ENCODE assay signal across 1 cellular context in the genomic region with DNA sequence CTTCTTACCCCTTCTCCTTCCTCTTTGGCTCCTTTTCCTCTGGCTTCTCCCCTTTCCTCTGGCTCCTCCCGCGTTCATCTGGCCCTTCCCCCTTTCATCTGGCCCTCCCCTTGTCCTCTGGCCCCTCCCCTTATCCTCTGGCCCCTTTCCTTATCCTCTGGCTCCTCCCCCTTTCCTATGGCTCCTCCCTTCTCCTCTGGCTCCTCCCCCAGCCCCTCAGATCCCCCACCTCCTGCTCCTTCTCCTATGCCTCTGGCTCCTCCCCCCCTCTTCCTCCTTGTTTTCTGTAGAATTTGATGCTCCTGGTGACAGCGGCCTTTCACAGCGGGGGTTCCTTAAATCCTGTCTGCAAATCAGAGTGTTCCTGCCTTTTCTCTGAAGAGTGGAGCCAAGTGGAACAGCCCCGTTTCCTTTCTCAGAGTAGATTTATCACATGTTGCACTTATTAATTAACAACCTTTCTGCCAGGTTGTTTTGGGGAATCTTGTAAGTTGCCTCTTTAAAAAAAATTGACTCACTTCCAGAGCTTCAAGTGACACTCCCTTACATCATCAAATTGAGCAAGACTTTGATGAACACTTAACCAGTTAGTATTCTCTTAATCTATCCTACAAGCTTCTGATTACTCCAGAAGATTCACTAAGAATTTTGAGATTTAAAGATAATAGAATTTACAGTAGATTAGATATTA.
TF ChIP-seq lines count a peak whose summit lies in the region.

No MANE protein-coding gene starts in this region.

TF ChIP-seq in K562, 482 proteins besides CTCF, POLR2A, EP300 and RAD21 (continued from another document):
- TF ChIP-seq, protein P1, sequence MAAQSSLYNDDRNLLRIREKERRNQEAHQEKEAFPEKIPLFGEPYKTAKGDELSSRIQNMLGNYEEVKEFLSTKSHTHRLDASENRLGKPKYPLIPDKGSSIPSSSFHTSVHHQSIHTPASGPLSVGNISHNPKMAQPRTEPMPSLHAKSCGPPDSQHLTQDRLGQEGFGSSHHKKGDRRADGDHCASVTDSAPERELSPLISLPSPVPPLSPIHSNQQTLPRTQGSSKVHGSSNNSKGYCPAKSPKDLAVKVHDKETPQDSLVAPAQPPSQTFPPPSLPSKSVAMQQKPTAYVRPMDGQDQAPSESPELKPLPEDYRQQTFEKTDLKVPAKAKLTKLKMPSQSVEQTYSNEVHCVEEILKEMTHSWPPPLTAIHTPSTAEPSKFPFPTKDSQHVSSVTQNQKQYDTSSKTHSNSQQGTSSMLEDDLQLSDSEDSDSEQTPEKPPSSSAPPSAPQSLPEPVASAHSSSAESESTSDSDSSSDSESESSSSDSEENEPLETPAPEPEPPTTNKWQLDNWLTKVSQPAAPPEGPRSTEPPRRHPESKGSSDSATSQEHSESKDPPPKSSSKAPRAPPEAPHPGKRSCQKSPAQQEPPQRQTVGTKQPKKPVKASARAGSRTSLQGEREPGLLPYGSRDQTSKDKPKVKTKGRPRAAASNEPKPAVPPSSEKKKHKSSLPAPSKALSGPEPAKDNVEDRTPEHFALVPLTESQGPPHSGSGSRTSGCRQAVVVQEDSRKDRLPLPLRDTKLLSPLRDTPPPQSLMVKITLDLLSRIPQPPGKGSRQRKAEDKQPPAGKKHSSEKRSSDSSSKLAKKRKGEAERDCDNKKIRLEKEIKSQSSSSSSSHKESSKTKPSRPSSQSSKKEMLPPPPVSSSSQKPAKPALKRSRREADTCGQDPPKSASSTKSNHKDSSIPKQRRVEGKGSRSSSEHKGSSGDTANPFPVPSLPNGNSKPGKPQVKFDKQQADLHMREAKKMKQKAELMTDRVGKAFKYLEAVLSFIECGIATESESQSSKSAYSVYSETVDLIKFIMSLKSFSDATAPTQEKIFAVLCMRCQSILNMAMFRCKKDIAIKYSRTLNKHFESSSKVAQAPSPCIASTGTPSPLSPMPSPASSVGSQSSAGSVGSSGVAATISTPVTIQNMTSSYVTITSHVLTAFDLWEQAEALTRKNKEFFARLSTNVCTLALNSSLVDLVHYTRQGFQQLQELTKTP (IDR thresholded peaks at IDR 0.05; ENCODE audit: low read depth in 1 of 2, partially characterized antibody in 2 of 2) = no peak
- TF ChIP-seq CEBPG (CRISPR knock-in tag; IDR thresholded peaks at IDR 0.05) = no peak; the same call in 1 of the 2 replicates
- TF ChIP-seq CEBPG (tag; conservative IDR thresholded peaks at IDR 0.05 in 1 of 2, IDR thresholded peaks at IDR 0.05 in 1 of 2) = peak; percentile 87 to 97
- TF ChIP-seq, protein P2, sequence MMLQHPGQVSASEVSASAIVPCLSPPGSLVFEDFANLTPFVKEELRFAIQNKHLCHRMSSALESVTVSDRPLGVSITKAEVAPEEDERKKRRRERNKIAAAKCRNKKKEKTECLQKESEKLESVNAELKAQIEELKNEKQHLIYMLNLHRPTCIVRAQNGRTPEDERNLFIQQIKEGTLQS (IDR thresholded peaks at IDR 0.05) = peak; percentile 71; the same call in 1 of the 2 replicates
- TF ChIP-seq, protein P2 (CRISPR knock-in tag; conservative IDR thresholded peaks at IDR 0.05) = no peak
- no peak for TF ChIP-seq ZNF165 (CRISPR knock-in tag; IDR thresholded peaks at IDR 0.05; ENCODE audit: borderline replicate concordance)
- no peak for TF ChIP-seq ZNF253 (CRISPR knock-in tag; conservative IDR thresholded peaks at IDR 0.05)
- peak; percentile 46; the same call in 1 of the 2 replicates for TF ChIP-seq FOSL1 (tag; conservative IDR thresholded peaks at IDR 0.05)
- TF ChIP-seq PRPF4 (IDR thresholded peaks at IDR 0.05; ENCODE audit: insufficient read depth, low read depth, low read length, poor library complexity, severe bottlenecking) = no peak
- TF ChIP-seq, protein P3, sequence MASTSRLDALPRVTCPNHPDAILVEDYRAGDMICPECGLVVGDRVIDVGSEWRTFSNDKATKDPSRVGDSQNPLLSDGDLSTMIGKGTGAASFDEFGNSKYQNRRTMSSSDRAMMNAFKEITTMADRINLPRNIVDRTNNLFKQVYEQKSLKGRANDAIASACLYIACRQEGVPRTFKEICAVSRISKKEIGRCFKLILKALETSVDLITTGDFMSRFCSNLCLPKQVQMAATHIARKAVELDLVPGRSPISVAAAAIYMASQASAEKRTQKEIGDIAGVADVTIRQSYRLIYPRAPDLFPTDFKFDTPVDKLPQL (IDR thresholded peaks at IDR 0.05; ENCODE audit: extremely low read depth, insufficient read length) = no peak
- peak in 1 of 2 experiments; percentile 18; a peak in 1 of 4 replicates for TF ChIP-seq KDM1A (IDR thresholded peaks at IDR 0.05)
- TF ChIP-seq HCFC1 (IDR thresholded peaks at IDR 0.05; ENCODE audit: low read depth, low read length) = no peak
- TF ChIP-seq RFX7 (CRISPR knock-in tag; IDR thresholded peaks at IDR 0.05) = no peak
- no peak for TF ChIP-seq ZNF444 (CRISPR knock-in tag; IDR thresholded peaks at IDR 0.05)
- 0 out of 2 replicates have a peak, but pooled peaks have one; percentile 15 for TF ChIP-seq ATF7 (IDR thresholded peaks at IDR 0.05)
- TF ChIP-seq OTX1 (CRISPR knock-in tag; IDR thresholded peaks at IDR 0.05) = 0 out of 2 replicates have a peak, but pooled peaks have one; percentile 43
- TF ChIP-seq FOXJ2 (tag; IDR thresholded peaks at IDR 0.05) = no peak
- no peak for TF ChIP-seq JUND (IDR thresholded peaks at IDR 0.05; ENCODE audit: borderline replicate concordance, low read depth, low read length)
- TF ChIP-seq JUND (tag; IDR thresholded peaks at IDR 0.05; ENCODE audit: borderline replicate concordance, low read depth, low read length) = no peak
- TF ChIP-seq TGIF2 (CRISPR knock-in tag; IDR thresholded peaks at IDR 0.05) = no peak
- TF ChIP-seq POU5F1 (IDR thresholded peaks at IDR 0.05; ENCODE audit: borderline replicate concordance, low read depth, low read length, partially characterized antibody) = no peak
- TF ChIP-seq CEBPB (tag; IDR thresholded peaks at IDR 0.05) = peak; percentile 77
- TF ChIP-seq NCOA1 (IDR thresholded peaks at IDR 0.05; ENCODE audit: low read depth) = no peak
- TF ChIP-seq HDGF (IDR thresholded peaks at IDR 0.05) = 0 out of 2 replicates have a peak, but pooled peaks have one; percentile 69
- TF ChIP-seq SETDB1 (IDR thresholded peaks at IDR 0.05; ENCODE audit: low read length) = no peak
TF ChIP-seq in K562: peak in this region for 12.
